8 cellular contexts compared by ENCODE assay signal in genomic region chr3:51388286-51389029, GRCh38. TPM values are rescaled to one million over a fixed set of nuclear protein-coding genes. Genes with fewer than 3 reads are reported as not detected.
A peak's percentile ranks its signal among the peaks of the same experiment; 100 is the strongest.
DNase-seq lines count a peak whose midpoint lies in the region; ATAC-seq, FAIRE-seq and TF ChIP-seq lines count a peak whose summit lies in the region.

No MANE protein-coding gene starts in this region.

- POLR2A ChIA-PET in SK-N-SH (lab: Yijun Ruan, JAX), result interaction anchor here (1.3 kb wide), 1 partner anchor 9 kb away, joined by 3 read pairs; no protein-coding TSS in a partner anchor
- POLR2A ChIA-PET in endothelial cell of umbilical vein (lab: Charles Lee), result no interaction called here

- H3K4me2 ChIP-seq in SK-N-SH, result peak overlapping the region; percentile 91; the same call in 1 of the 2 replicates
- H3K4me2 ChIP-seq in endothelial cell of umbilical vein (ENCODE audit: insufficient read depth, low read length), result peak overlapping the region; percentile 13
- H3K4me2 ChIP-seq in smooth muscle cell, result peak overlapping the region; percentile 57

- H3K4me1 ChIP-seq in SK-N-SH (ENCODE audit: control insufficient read depth in 1 of 2, insufficient read depth in 2 of 2, low read depth in 1 of 2, low read length in 1 of 2) (peaks cover 24 to 60% of the 10 kb centered on the region in 2 experiments), endothelial cell of umbilical vein (ENCODE audit: control insufficient read depth, extremely low read depth, insufficient read depth, low read length) (peaks cover 43% of the 10 kb centered on the region), smooth muscle cell (ENCODE audit: low read depth) (peaks cover 34% of the 10 kb centered on the region)

- 0 out of 4 replicates have a peak overlapping the region, but pooled peaks of 1 of the 2 experiments have one; percentile 9 for H3K27ac ChIP-seq in SK-N-SH (ENCODE audit: low read depth in 2 of 2, low read length in 1 of 2)
- no peak overlapping the region for H3K27ac ChIP-seq in endothelial cell of umbilical vein (ENCODE audit: insufficient read depth, low read depth, low read length)
- H3K27ac ChIP-seq in smooth muscle cell (ENCODE audit: low read depth), result peak overlapping the region; percentile 66

- ATAC-seq in SK-N-SH treated with all-trans-retinoic acid at 6 μM for 48 hours (no peak), HG03521 (IDR thresholded peaks at IDR 0.05; ENCODE audit: unreplicated experiment) (no peak)

- no peaks in the 10 kb centered on the region for H3K9me2 ChIP-seq in SK-N-SH

- H3F3A ChIP-seq in SK-N-SH (replicated peaks; ENCODE audit: insufficient read depth) (peaks cover 36% of the 10 kb centered on the region), smooth muscle cell (ENCODE audit: low read depth) (peaks cover 50% of the 10 kb centered on the region)

- H3K27me3 ChIP-seq in SK-N-SH (ENCODE audit: insufficient read depth) (no peaks in the 10 kb centered on the region), endothelial cell of umbilical vein (ENCODE audit: control insufficient read depth in 2 of 2, insufficient read depth in 2 of 2, low read length in 2 of 2) (no peaks in the 10 kb centered on the region), smooth muscle cell (ENCODE audit: low read depth) (no peaks in the 10 kb centered on the region)

- H3K79me2 ChIP-seq in SK-N-SH (ENCODE audit: insufficient read depth) (peaks cover 84% of the 10 kb centered on the region), endothelial cell of umbilical vein (ENCODE audit: control insufficient read depth, insufficient read depth, low read length) (peaks cover 65% of the 10 kb centered on the region), smooth muscle cell (ENCODE audit: low read depth) (peaks cover 62% of the 10 kb centered on the region)

- peak; percentile 28 for FAIRE-seq in endothelial cell of umbilical vein (lab: Jason Lieb, UNC)

- 55% methylated on average over 3 of the region's 6 CpGs for WGBS in SK-N-SH (ENCODE audit: low lambda C conversion rate)
- WGBS in smooth muscle cell (ENCODE audit: low lambda C conversion rate), result 83% methylated on average over 6 of the region's 6 CpGs

- H3K9me1 ChIP-seq in endothelial cell of umbilical vein (replicated peaks; ENCODE audit: control insufficient read depth, extremely low read depth, insufficient read depth, low read length), result no peaks in the 10 kb centered on the region

- dilution Hi-C loops in endothelial cell of umbilical vein (cut with MboI; ENCODE audit: extremely low pct_ligation_motif_present, low sequenced_read_pairs), result no loop called here

- H4K20me1 ChIP-seq in SK-N-SH (ENCODE audit: insufficient read depth) (peaks cover 25% of the 10 kb centered on the region), endothelial cell of umbilical vein (replicated peaks; ENCODE audit: control insufficient read depth, extremely low read depth, insufficient read depth, low read length) (no peaks in the 10 kb centered on the region), smooth muscle cell (ENCODE audit: low read depth) (peaks cover 56% of the 10 kb centered on the region)

- no TSS peak for BruUV-seq in endothelial cell of umbilical vein (replicated peaks; lab: Mats Ljungman, UMichigan)

- TF ChIP-seq CTCF in SK-N-SH (IDR thresholded peaks at IDR 0.05) (no peak; the same call in 1 of the 2 replicates), endothelial cell of umbilical vein (IDR thresholded peaks at IDR 0.05; ENCODE audit: extremely low read depth in 1 of 2, insufficient read depth in 1 of 2, low read depth in 1 of 2, low read length in 2 of 2) (peak in 1 of 2 donors; percentile 26), smooth muscle cell (IDR thresholded peaks at IDR 0.05; ENCODE audit: borderline replicate concordance, insufficient read depth, poor library complexity, severe bottlenecking) (peak; percentile 31)

- no peak overlapping the region; a peak in 1 of 4 replicates for H3K4me3 ChIP-seq in SK-N-SH (ENCODE audit: low read depth in 2 of 2, low read length in 1 of 2)
- H3K4me3 ChIP-seq in endothelial cell of umbilical vein (replicated peaks in 1 of 3; ENCODE audit: insufficient read depth in 1 of 3, low read depth in 1 of 3, low read length in 3 of 3), result no peak overlapping the region
- H3K4me3 ChIP-seq in smooth muscle cell, result peak overlapping the region; percentile 2

- TF ChIP-seq RAD21 in SK-N-SH (IDR thresholded peaks at IDR 0.05; ENCODE audit: low read length), result no peak

- H3K9me3 ChIP-seq in SK-N-SH, result no peaks in the 10 kb centered on the region
- H3K9me3 ChIP-seq in endothelial cell of umbilical vein (replicated peaks; ENCODE audit: control insufficient read depth, insufficient read depth, low read length), result no peaks in the 10 kb centered on the region
- no peaks in the 10 kb centered on the region for H3K9me3 ChIP-seq in smooth muscle cell (replicated peaks; ENCODE audit: low read depth)

- no peak for TF ChIP-seq POLR2A in endothelial cell of umbilical vein (IDR thresholded peaks at IDR 0.05; ENCODE audit: low read depth, low read length)

- intact Hi-C loops in endothelial cell of umbilical vein (cut with micrococcal nuclease), result loop anchor here (1.0 to 10.0 kb wide), 2 partner anchors 281 to 556 kb away; partner anchors contain the start of genes PARP3 and RRP9

- CTCF ChIA-PET in SK-N-SH (lab: Yijun Ruan, JAX), result interaction anchor here (0.6 to 3.9 kb wide), 30 partner anchors 9 to 873 kb away, joined by 3 to 37 read pairs (median 4); partner anchors contain the start of genes CISH and DCAF1
- CTCF ChIA-PET in endothelial cell of umbilical vein (lab: Charles Lee), result interaction anchor here (0.6 to 3.2 kb wide), 19 partner anchors 9 to 1858 kb away, joined by 3 to 20 read pairs (median 6); partner anchors contain the start of genes DCAF1, HEMK1 and MAPKAPK3

- H2AFZ ChIP-seq in SK-N-SH (ENCODE audit: low read depth) (no peak overlapping the region), endothelial cell of umbilical vein (ENCODE audit: low read depth, low read length) (no peak overlapping the region), smooth muscle cell (ENCODE audit: low read depth) (no peak overlapping the region)

- DNase-seq in SK-N-SH (no peak), OCI-M1 (lab: John Stamatoyannopoulos, UW) (peak; percentile 15), endothelial cell of umbilical vein (ENCODE audit: low read depth, low spot score) (no peak), smooth muscle cell (lab: John Stamatoyannopoulos, UW; ENCODE audit: unreplicated experiment) (no peak)
- DNase-seq in activated CD4-positive, CD25-positive, alpha-beta regulatory T cell (lab: John Stamatoyannopoulos, UW), result no peak
- DNase-seq in activated CD4-positive, CD25-positive, alpha-beta regulatory T cell treated with anti-CD3 and anti-CD28 coated beads, Interleukin-2, amount 50 U/mL, for 72 hours, result no peak

- no peak for TF ChIP-seq EP300 in SK-N-SH (IDR thresholded peaks at IDR 0.05; ENCODE audit: borderline replicate concordance in 1 of 2, low read depth in 1 of 2, low read length in 1 of 2)

- H3K9ac ChIP-seq in SK-N-SH (no peak overlapping the region), endothelial cell of umbilical vein (replicated peaks; ENCODE audit: extremely low read depth, insufficient read depth, low read length) (no peak overlapping the region), smooth muscle cell (ENCODE audit: low read depth) (no peak overlapping the region)

- H3K36me3 ChIP-seq in SK-N-SH (replicated peaks in 1 of 2; ENCODE audit: control insufficient read depth in 1 of 2, insufficient read depth in 2 of 2, low read length in 1 of 2) (peaks cover 28 to 42% of the 10 kb centered on the region in 2 experiments), endothelial cell of umbilical vein (ENCODE audit: control insufficient read depth in 2 of 2, extremely low read depth in 1 of 2, insufficient read depth in 2 of 2, low read length in 2 of 2) (peaks cover 15 to 30% of the 10 kb centered on the region in 2 experiments), smooth muscle cell (ENCODE audit: low read depth) (no peaks in the 10 kb centered on the region)

TF ChIP-seq in SK-N-SH treated with all-trans-retinoic acid at 6 μM for 48 hours, 23 proteins besides CTCF, POLR2A, EP300 and RAD21 (continues in another document):
- no peak for TF ChIP-seq ESRRG (CRISPR knock-in tag; IDR thresholded peaks at IDR 0.05)
- no peak for TF ChIP-seq OSR1 (CRISPR knock-in tag; IDR thresholded peaks at IDR 0.05)
- no peak for TF ChIP-seq ZC3H10 (CRISPR knock-in tag; IDR thresholded peaks at IDR 0.05)
- TF ChIP-seq ZNF70 (CRISPR knock-in tag; IDR thresholded peaks at IDR 0.05), result no peak

TF ChIP-seq in endothelial cell of umbilical vein, 7 proteins besides CTCF, POLR2A, EP300 and RAD21 (continues in another document):
- TF ChIP-seq POLR2AphosphoS5 (IDR thresholded peaks at IDR 0.05; ENCODE audit: insufficient read depth, low read depth, low read length) (no peak), MYC (IDR thresholded peaks at IDR 0.05; ENCODE audit: low read depth, low read length) (no peak), EZH2 (IDR thresholded peaks at IDR 0.05; ENCODE audit: borderline replicate concordance, low read depth, low read length, severe bottlenecking) (no peak)

RNA-seq across cellular contexts. Expression of gene RBM15B, which starts 2.6 kb away (rescaled TPM):
- polyA plus RNA-seq in SK-N-SH (2012; rRNA removed) (11.3 and 17.0 TPM in 2 replicates), endothelial cell of umbilical vein (18.7 and 19.9 TPM in 2 replicates), smooth muscle cell (32.3 and 38.0 TPM in 2 replicates)
- polyA plus RNA-seq in SK-N-SH (2012; cell fraction: cytosol; rRNA removed), result 12.3 and 17.2 TPM in 2 replicates
- 9.4 and 9.8 TPM in 2 replicates for polyA plus RNA-seq in SK-N-SH (2012; cell fraction: nucleus; rRNA removed)
- total RNA-seq in endothelial cell of umbilical vein (38.3 and 39.1 TPM in 2 replicates), smooth muscle cell (18.9 and 21.7 TPM in 2 replicates)
- 16.9 and 20.6 TPM in 2 replicates for polyA plus RNA-seq in endothelial cell of umbilical vein (2011; cell fraction: cytosol; rRNA removed)
- polyA plus RNA-seq in endothelial cell of umbilical vein (2011; cell fraction: nucleus; rRNA removed), result 14.7 and 17.7 TPM in 2 replicates
- 20.8 and 23.6 TPM in 2 replicates for polyA plus RNA-seq in endothelial cell of umbilical vein (2012)
- 29.6 and 34.4 TPM in 2 replicates for polyA minus RNA-seq in endothelial cell of umbilical vein
- polyA minus RNA-seq in endothelial cell of umbilical vein (2011; cell fraction: cytosol; rRNA and poly(A)+ RNA removed), result 18.7 TPM
- polyA minus RNA-seq in endothelial cell of umbilical vein (2011; cell fraction: nucleus; rRNA and poly(A)+ RNA removed), result 21.9 and 25.6 TPM in 2 replicates

RNA-seq across cellular contexts. Expression of gene MANF, which starts 3.4 kb away (rescaled TPM):
- polyA plus RNA-seq in SK-N-SH (2012; rRNA removed), result 118 and 121 TPM in 2 replicates
- 151 and 220 TPM in 2 replicates for polyA plus RNA-seq in SK-N-SH (2012; cell fraction: cytosol; rRNA removed)
- polyA plus RNA-seq in SK-N-SH (2012; cell fraction: nucleus; rRNA removed), result 27.1 and 39.2 TPM in 2 replicates
- total RNA-seq in endothelial cell of umbilical vein, result 248 and 254 TPM in 2 replicates
- polyA plus RNA-seq in endothelial cell of umbilical vein, result 66.4 and 100 TPM in 2 replicates
- 161 and 226 TPM in 2 replicates for polyA plus RNA-seq in endothelial cell of umbilical vein (2011; cell fraction: cytosol; rRNA removed)
- polyA plus RNA-seq in endothelial cell of umbilical vein (2011; cell fraction: nucleus; rRNA removed), result 65.6 and 105 TPM in 2 replicates
- polyA plus RNA-seq in endothelial cell of umbilical vein (2012), result 225 and 241 TPM in 2 replicates
- 29.4 and 33.2 TPM in 2 replicates for polyA minus RNA-seq in endothelial cell of umbilical vein
- polyA minus RNA-seq in endothelial cell of umbilical vein (2011; cell fraction: cytosol; rRNA and poly(A)+ RNA removed), result 22.0 TPM
- polyA minus RNA-seq in endothelial cell of umbilical vein (2011; cell fraction: nucleus; rRNA and poly(A)+ RNA removed), result 33.6 and 35.9 TPM in 2 replicates
- 137 and 191 TPM in 2 replicates for total RNA-seq in smooth muscle cell
- polyA plus RNA-seq in smooth muscle cell, result 135 and 140 TPM in 2 replicates

Comparison
In these comparisons a context has a peak if more than half of its experiments do, and no peak if none do; other contexts are left out.
1. H3K4me2 ChIP-seq: peak in every context shown above with its lines; median percentile 91 in SK-N-SH; 57 in smooth muscle cell; 13 in endothelial cell of umbilical vein.